8 cellular contexts compared by ENCODE assay signal in genomic region chr6:83065511-83066192, GRCh38. TPM values are rescaled to one million over a fixed set of nuclear protein-coding genes. Genes with fewer than 3 reads are reported as not detected.
A peak's percentile ranks its signal among the peaks of the same experiment; 100 is the strongest.
DNase-seq lines count a peak whose midpoint lies in the region; ATAC-seq and TF ChIP-seq lines count a peak whose summit lies in the region.

A gene with protein sequence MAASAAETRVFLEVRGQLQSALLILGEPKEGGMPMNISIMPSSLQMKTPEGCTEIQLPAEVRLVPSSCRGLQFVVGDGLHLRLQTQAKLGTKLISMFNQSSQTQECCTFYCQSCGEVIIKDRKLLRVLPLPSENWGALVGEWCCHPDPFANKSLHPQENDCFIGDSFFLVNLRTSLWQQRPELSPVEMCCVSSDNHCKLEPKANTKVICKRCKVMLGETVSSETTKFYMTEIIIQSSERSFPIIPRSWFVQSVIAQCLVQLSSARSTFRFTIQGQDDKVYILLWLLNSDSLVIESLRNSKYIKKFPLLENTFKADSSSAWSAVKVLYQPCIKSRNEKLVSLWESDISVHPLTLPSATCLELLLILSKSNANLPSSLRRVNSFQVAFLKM (minus strand): TSS chr6:83065841. CDS start chr6:83065718, 123 bp downstream.

- no peaks in the 10 kb centered on the region for H3K27me3 Mint-ChIP-seq in Caco-2 (ENCODE audit: insufficient read depth, unreplicated experiment)

- peak; percentile 90 to 93 for TF ChIP-seq CTCF in Caco-2 (IDR thresholded peaks at IDR 0.05; ENCODE audit: insufficient read depth in 1 of 2, low read depth in 1 of 2, low read length in 1 of 2, severe bottlenecking in 1 of 2, unreplicated experiment in 1 of 2)

- H3K4me3 Mint-ChIP-seq in Caco-2 (ENCODE audit: unreplicated experiment): peak within 1 kb of the TSS; percentile 91

- H3K4me1 ChIP-seq in Caco-2 (peaks cover 5% of the 10 kb centered on the region; the same call in 1 of the 2 replicates), mucosa of rectum (ENCODE audit: control insufficient read depth in 2 of 2, insufficient read depth in 2 of 2, low read length in 2 of 2) (peaks cover 15 to 23% of the 10 kb centered on the region in 2 donors)

- H3K9me3 ChIP-seq in Caco-2 (no peaks in the 10 kb centered on the region), mucosa of rectum (ENCODE audit: control insufficient read depth in 2 of 2, low read length in 2 of 2) (no peaks in the 10 kb centered on the region)

- ATAC-seq in GM19452 (IDR thresholded peaks at IDR 0.05; ENCODE audit: unreplicated experiment): peak; percentile 65
- peak; percentile 61 for ATAC-seq in HG03571 (IDR thresholded peaks at IDR 0.05; ENCODE audit: unreplicated experiment)

- peak within 1 kb of the TSS; percentile 86 for H3K27ac Mint-ChIP-seq in Caco-2 (ENCODE audit: unreplicated experiment)

- peak; percentile 86 to 94 for DNase-seq in Caco-2
- peak; percentile 67 for DNase-seq in NOMO-1 treated with dmso at 0.1 percent for 144 hours (lab: John Stamatoyannopoulos, UW; ENCODE audit: unreplicated experiment)
- DNase-seq in activated CD8-positive, alpha-beta memory T cell treated with anti-CD3 and anti-CD28 coated beads, Interleukin-2, amount 50 U/mL, for 4 hours: peak; percentile 94
- DNase-seq in epidermal melanocyte (ENCODE audit: insufficient read length, low spot score): peak; percentile 67
- peak; percentile 82 to 85 for DNase-seq in stimulated activated CD8-positive, alpha-beta memory T cell treated with anti-CD3 and anti-CD28 coated beads, Interleukin-4, amount 100 ng/mL, for 4 hours (ENCODE audit: low read depth in 2 of 2, low spot score in 1 of 2)

- H3K27me3 ChIP-seq in Caco-2 (replicated peaks; ENCODE audit: control insufficient read depth, insufficient read depth, low read length) (no peaks in the 10 kb centered on the region), mucosa of rectum (ENCODE audit: control insufficient read depth in 2 of 2, insufficient read depth in 2 of 2, low read length in 2 of 2) (no peaks in the 10 kb centered on the region)

- no peaks in the 10 kb centered on the region for H3K9me3 Mint-ChIP-seq in Caco-2 (ENCODE audit: unreplicated experiment)

- intact Hi-C loops in Caco-2 (cut with micrococcal nuclease; ENCODE audit: unreplicated experiment): loop anchor here (2.0 to 5.0 kb wide), 5 partner anchors 57 to 818 kb away; partner anchors contain the start of genes IBTK and ME1

- H3K9ac ChIP-seq in mucosa of rectum (ENCODE audit: low read depth in 1 of 2, low read length in 2 of 2): peak within 1 kb of the TSS; percentile 61 to 76

- POLR2A ChIA-PET in Caco-2 (lab: Charles Lee): interaction anchor here (0.6 to 1.2 kb wide), 7 partner anchors 13 to 488 kb away, joined by 3 to 4 read pairs (median 3); partner anchors contain the start of gene PRSS35

- peaks cover 12% of the 10 kb centered on the region for H3K36me3 Mint-ChIP-seq in Caco-2 (ENCODE audit: insufficient read depth, unreplicated experiment)

- peaks cover 5% of the 10 kb centered on the region for H3K4me1 Mint-ChIP-seq in Caco-2 (ENCODE audit: low read depth, unreplicated experiment)

- H3K4me3 ChIP-seq in Caco-2 (ENCODE audit: low read depth, low read length): peak within 1 kb of the TSS; percentile 85
- peak within 1 kb of the TSS; percentile 81 to 83 for H3K4me3 ChIP-seq in mucosa of rectum (ENCODE audit: low read length in 2 of 2)

- CTCF ChIA-PET in Caco-2 (lab: Charles Lee): interaction anchor here (0.7 to 1.8 kb wide), 15 partner anchors 8 to 819 kb away, joined by 3 to 10 read pairs (median 4); no protein-coding TSS in a partner anchor

- H3K36me3 ChIP-seq in Caco-2 (ENCODE audit: control insufficient read depth, insufficient read depth, low read length) (no peaks in the 10 kb centered on the region), mucosa of rectum (ENCODE audit: control insufficient read depth in 2 of 2, insufficient read depth in 2 of 2, low read length in 2 of 2) (no peaks in the 10 kb centered on the region)

- BruUV-seq in Caco-2 (replicated peaks; lab: Mats Ljungman, UMichigan): no TSS peak

- no peak within 1 kb of the TSS for H3K27ac ChIP-seq in mucosa of rectum (ENCODE audit: low read depth in 2 of 2, low read length in 2 of 2)

RNA-seq across cellular contexts. Expression of the gene that starts here (rescaled TPM):
- 10.9 and 11.7 TPM in 2 replicates for total RNA-seq in Caco-2 (2022)
